Comparison of ENCODE assay signal across 1 cellular context in the genomic region with DNA sequence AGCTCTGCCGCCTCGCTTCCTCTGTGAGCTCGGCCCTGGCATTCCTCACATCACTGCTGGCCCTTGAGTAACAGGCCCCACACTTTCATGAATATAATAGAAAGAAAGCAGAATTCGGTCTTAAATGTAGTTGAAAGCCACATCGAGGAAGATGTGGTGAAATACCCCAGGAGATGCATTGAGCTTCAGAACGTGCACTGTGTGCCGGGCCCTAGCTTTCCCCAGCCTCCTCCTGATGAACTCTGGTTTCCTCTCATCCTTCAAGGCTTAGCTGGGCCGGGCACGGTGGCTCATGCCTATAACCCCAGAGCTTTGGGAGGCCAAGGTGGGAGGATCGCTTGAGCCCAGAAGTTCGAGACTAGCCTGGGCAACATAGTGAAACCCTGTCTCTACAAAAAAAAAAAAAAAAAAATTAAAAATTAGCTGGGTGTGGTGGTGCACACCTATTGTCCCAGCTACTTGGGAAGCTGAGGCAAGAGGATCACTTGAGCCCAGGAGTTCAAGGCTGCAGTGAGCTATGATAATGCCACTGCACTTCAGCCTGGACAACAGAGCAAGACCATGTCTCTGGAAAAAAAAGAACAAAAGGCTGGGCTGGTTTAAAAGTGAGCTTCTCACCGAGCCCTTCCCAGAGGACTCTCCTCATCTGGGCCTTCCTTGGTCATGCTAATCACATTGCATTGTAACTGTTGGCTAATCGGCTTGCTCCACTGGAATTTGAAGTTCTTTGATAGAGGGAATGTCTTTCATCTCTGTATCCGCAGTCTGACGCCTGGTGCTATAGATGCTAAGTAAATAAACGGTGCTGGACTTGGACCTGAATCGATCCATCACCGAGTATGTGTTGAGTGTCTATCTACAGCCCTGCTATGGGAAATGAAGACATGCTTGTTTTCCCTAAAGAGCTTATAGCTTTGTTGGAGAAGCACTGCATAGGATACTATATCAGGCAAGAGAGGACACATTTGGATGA.
TF ChIP-seq lines count a peak whose summit lies in the region.

No MANE protein-coding gene starts in this region.

TF ChIP-seq in HepG2, 621 proteins besides CTCF, POLR2A, EP300 and RAD21 (continued from another document and continues in another):
- peak; percentile 97 for TF ChIP-seq AKAP8 (CRISPR knock-in tag; IDR thresholded peaks at IDR 0.05)
- peak; percentile 98 for TF ChIP-seq HOXA5 (CRISPR knock-in tag; IDR thresholded peaks at IDR 0.05)
- TF ChIP-seq ZNF138 (CRISPR knock-in tag; IDR thresholded peaks at IDR 0.05; ENCODE audit: low read depth) = peak; percentile 55; the same call in 1 of the 2 replicates
- TF ChIP-seq RFX5 (IDR thresholded peaks at IDR 0.05; ENCODE audit: low read depth, low read length) = no peak
- peak; percentile 15; the same call in 1 of the 2 replicates for TF ChIP-seq POLR2AphosphoS5 (IDR thresholded peaks at IDR 0.05; ENCODE audit: low read depth, low read length)
- TF ChIP-seq HMG20B (CRISPR knock-in tag; conservative IDR thresholded peaks at IDR 0.05) = peak; percentile 99
- no peak for TF ChIP-seq THYN1 (CRISPR knock-in tag; IDR thresholded peaks at IDR 0.05; ENCODE audit: borderline replicate concordance, low read depth)
- TF ChIP-seq, protein P1, sequence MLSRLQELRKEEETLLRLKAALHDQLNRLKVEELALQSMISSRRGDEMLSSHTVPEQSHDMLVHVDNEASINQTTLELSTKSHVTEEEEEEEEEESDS (CRISPR knock-in tag; IDR thresholded peaks at IDR 0.05; ENCODE audit: borderline replicate concordance) = no peak; the same call in 1 of the 2 replicates
- no peak for TF ChIP-seq ZNF282 (IDR thresholded peaks at IDR 0.05; ENCODE audit: partially characterized antibody)
- TF ChIP-seq HBP1 (CRISPR knock-in tag; IDR thresholded peaks at IDR 0.05; ENCODE audit: low read depth) = peak; percentile 92
- peak; percentile 93 for TF ChIP-seq ZNF589 (CRISPR knock-in tag; conservative IDR thresholded peaks at IDR 0.05)
- TF ChIP-seq NFYC (CRISPR knock-in tag; IDR thresholded peaks at IDR 0.05) = peak; percentile 61
- TF ChIP-seq JUN (CRISPR knock-in tag; IDR thresholded peaks at IDR 0.05) = peak; percentile 96
- no peak for TF ChIP-seq ZNF879 (CRISPR knock-in tag; IDR thresholded peaks at IDR 0.05)
- peak; percentile 100 for TF ChIP-seq MED1 (CRISPR knock-in tag; IDR thresholded peaks at IDR 0.05)
- TF ChIP-seq GABPB1 (CRISPR knock-in tag; IDR thresholded peaks at IDR 0.05) = peak; percentile 43; the same call in 1 of the 2 replicates
- 0 out of 2 replicates have a peak, but pooled peaks have one; percentile 67 for TF ChIP-seq KLF9 (CRISPR knock-in tag; IDR thresholded peaks at IDR 0.05; ENCODE audit: low read depth)
- peak; percentile 99 for TF ChIP-seq SALL1 (CRISPR knock-in tag; IDR thresholded peaks at IDR 0.05)
- TF ChIP-seq, protein P2, sequence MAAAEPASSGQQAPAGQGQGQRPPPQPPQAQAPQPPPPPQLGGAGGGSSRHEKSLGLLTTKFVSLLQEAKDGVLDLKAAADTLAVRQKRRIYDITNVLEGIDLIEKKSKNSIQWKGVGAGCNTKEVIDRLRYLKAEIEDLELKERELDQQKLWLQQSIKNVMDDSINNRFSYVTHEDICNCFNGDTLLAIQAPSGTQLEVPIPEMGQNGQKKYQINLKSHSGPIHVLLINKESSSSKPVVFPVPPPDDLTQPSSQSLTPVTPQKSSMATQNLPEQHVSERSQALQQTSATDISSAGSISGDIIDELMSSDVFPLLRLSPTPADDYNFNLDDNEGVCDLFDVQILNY (CRISPR knock-in tag; conservative IDR thresholded peaks at IDR 0.05) = no peak
- peak; percentile 93 for TF ChIP-seq FOXA1 (IDR thresholded peaks at IDR 0.05)
- peak; percentile 99 for TF ChIP-seq FOXA1 (CRISPR knock-in tag; IDR thresholded peaks at IDR 0.05)
- no peak for TF ChIP-seq ZNF20 (CRISPR knock-in tag; IDR thresholded peaks at IDR 0.05)
- peak; percentile 100 for TF ChIP-seq DPF2 (CRISPR knock-in tag; IDR thresholded peaks at IDR 0.05; ENCODE audit: borderline replicate concordance, low read depth)
- TF ChIP-seq HNRNPH1 (optimal IDR thresholded peaks at IDR 0.05; ENCODE audit: low read depth, low read length) = no peak
- TF ChIP-seq ZNF747 (CRISPR knock-in tag; IDR thresholded peaks at IDR 0.05; ENCODE audit: borderline replicate concordance) = peak; percentile 93; the same call in 1 of the 2 replicates
- TF ChIP-seq HOXA7 (CRISPR knock-in tag; IDR thresholded peaks at IDR 0.05) = no peak
- peak; percentile 80; the same call in 1 of the 2 replicates for TF ChIP-seq ZC3H13 (CRISPR knock-in tag; IDR thresholded peaks at IDR 0.05)
- no peak for TF ChIP-seq HES4 (CRISPR knock-in tag; IDR thresholded peaks at IDR 0.05; ENCODE audit: borderline replicate concordance)
- TF ChIP-seq ZFP91 (CRISPR knock-in tag; IDR thresholded peaks at IDR 0.05; ENCODE audit: borderline replicate concordance) = no peak; the same call in 1 of the 2 replicates
- no peak for TF ChIP-seq U2AF2 (IDR thresholded peaks at IDR 0.05; ENCODE audit: low read depth, low read length)
- TF ChIP-seq PATZ1 (CRISPR knock-in tag; IDR thresholded peaks at IDR 0.05) = peak; percentile 92
- peak; percentile 67; the same call in 1 of the 2 replicates for TF ChIP-seq KLF11 (CRISPR knock-in tag; IDR thresholded peaks at IDR 0.05)
- TF ChIP-seq POGZ (CRISPR knock-in tag; IDR thresholded peaks at IDR 0.05) = peak; percentile 96
- no peak for TF ChIP-seq ZNF773 (CRISPR knock-in tag; IDR thresholded peaks at IDR 0.05; ENCODE audit: borderline replicate concordance)
- no peak for TF ChIP-seq ZNF253 (CRISPR knock-in tag; IDR thresholded peaks at IDR 0.05; ENCODE audit: borderline replicate concordance)
- TF ChIP-seq SMC3 (IDR thresholded peaks at IDR 0.05; ENCODE audit: low read length) = peak; percentile 79
- TF ChIP-seq SIX4 (CRISPR knock-in tag; IDR thresholded peaks at IDR 0.05) = peak; percentile 96
- no peak for TF ChIP-seq ZNF674 (CRISPR knock-in tag; IDR thresholded peaks at IDR 0.05; ENCODE audit: low read depth)
- peak; percentile 87; the same call in 1 of the 2 replicates for TF ChIP-seq KLF12 (CRISPR knock-in tag; IDR thresholded peaks at IDR 0.05; ENCODE audit: borderline replicate concordance)
- TF ChIP-seq RAD51 (IDR thresholded peaks at IDR 0.05; ENCODE audit: borderline replicate concordance) = no peak
- TF ChIP-seq ZNF839 (CRISPR knock-in tag; IDR thresholded peaks at IDR 0.05; ENCODE audit: borderline replicate concordance) = no peak
- TF ChIP-seq ZNF512B (CRISPR knock-in tag; IDR thresholded peaks at IDR 0.05; ENCODE audit: borderline replicate concordance) = peak; percentile 93; the same call in 1 of the 2 replicates
- no peak for TF ChIP-seq SCMH1 (CRISPR knock-in tag; IDR thresholded peaks at IDR 0.05; ENCODE audit: borderline replicate concordance)
- TF ChIP-seq, protein P3, sequence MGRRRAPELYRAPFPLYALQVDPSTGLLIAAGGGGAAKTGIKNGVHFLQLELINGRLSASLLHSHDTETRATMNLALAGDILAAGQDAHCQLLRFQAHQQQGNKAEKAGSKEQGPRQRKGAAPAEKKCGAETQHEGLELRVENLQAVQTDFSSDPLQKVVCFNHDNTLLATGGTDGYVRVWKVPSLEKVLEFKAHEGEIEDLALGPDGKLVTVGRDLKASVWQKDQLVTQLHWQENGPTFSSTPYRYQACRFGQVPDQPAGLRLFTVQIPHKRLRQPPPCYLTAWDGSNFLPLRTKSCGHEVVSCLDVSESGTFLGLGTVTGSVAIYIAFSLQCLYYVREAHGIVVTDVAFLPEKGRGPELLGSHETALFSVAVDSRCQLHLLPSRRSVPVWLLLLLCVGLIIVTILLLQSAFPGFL (CRISPR knock-in tag; IDR thresholded peaks at IDR 0.05) = no peak
- TF ChIP-seq, protein P4, sequence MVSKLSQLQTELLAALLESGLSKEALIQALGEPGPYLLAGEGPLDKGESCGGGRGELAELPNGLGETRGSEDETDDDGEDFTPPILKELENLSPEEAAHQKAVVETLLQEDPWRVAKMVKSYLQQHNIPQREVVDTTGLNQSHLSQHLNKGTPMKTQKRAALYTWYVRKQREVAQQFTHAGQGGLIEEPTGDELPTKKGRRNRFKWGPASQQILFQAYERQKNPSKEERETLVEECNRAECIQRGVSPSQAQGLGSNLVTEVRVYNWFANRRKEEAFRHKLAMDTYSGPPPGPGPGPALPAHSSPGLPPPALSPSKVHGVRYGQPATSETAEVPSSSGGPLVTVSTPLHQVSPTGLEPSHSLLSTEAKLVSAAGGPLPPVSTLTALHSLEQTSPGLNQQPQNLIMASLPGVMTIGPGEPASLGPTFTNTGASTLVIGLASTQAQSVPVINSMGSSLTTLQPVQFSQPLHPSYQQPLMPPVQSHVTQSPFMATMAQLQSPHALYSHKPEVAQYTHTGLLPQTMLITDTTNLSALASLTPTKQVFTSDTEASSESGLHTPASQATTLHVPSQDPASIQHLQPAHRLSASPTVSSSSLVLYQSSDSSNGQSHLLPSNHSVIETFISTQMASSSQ (IDR thresholded peaks at IDR 0.05; ENCODE audit: low read depth) = peak; percentile 92
- TF ChIP-seq, protein P4 (CRISPR knock-in tag; IDR thresholded peaks at IDR 0.05; ENCODE audit: borderline replicate concordance) = peak; percentile 98
- peak; percentile 85 for TF ChIP-seq ZNF781 (CRISPR knock-in tag; IDR thresholded peaks at IDR 0.05; ENCODE audit: borderline replicate concordance, not compliant biosample characterization)
- TF ChIP-seq CBX5 (CRISPR knock-in tag; IDR thresholded peaks at IDR 0.05; ENCODE audit: borderline replicate concordance) = peak; percentile 98
- no peak for TF ChIP-seq MAFG (CRISPR knock-in tag; IDR thresholded peaks at IDR 0.05)
- TF ChIP-seq ZSCAN12 (CRISPR knock-in tag; IDR thresholded peaks at IDR 0.05) = peak; percentile 97
- TF ChIP-seq MBD4 (IDR thresholded peaks at IDR 0.05; ENCODE audit: borderline replicate concordance, low read length) = peak; percentile 95; the same call in 1 of the 2 replicates
- TF ChIP-seq ZNF101 (CRISPR knock-in tag; IDR thresholded peaks at IDR 0.05; ENCODE audit: borderline replicate concordance, low read depth) = peak; percentile 94
- TF ChIP-seq PAF1 (CRISPR knock-in tag; IDR thresholded peaks at IDR 0.05) = no peak
